25 cellular contexts compared by ENCODE assay signal in the genomic region with DNA sequence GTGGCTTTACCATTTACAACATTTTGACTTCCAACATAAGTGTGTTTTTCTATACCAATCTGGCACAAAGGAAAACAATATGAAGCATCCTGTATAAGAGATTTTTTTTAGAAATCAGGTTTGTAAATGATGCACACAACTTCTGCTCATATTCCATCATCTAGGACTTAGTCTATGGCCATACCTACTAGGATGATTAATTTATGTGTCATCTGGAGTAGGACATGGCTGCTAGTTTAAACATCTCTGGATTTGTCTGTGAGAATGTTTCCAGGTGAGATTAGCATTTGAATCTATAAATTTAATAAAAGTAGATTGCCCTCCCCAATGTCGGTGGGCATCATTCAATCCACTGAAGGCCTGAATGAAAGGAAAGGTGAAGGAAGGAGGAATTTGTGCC.
"Had no signal": no experiment of that assay in that cellular context is flagged by ENCODE, and none has a peak within 500 bp of the region (broad histone marks: within the 10 kb centered on the region; RNA-seq: fewer than 3 reads in every experiment).

No MANE protein-coding gene starts in this region.

- DNase-seq: occipital lobe; ovary; posterior cingulate gyrus; psoas muscle; right cardiac atrium; right lobe of liver; sigmoid colon; small intestine; stimulated activated CD4-positive, alpha-beta T cell treated with anti-CD3 and anti-CD28 coated beads, Interleukin-15, amount 100 ng/mL, for 24 hours; stimulated activated CD4-positive, alpha-beta T cell treated with anti-CD3 and anti-CD28 coated beads, Interleukin-2, amount 100 ng/mL, for 24 hours; stimulated activated CD4-positive, alpha-beta T cell treated with anti-CD3 and anti-CD28 coated beads, Interleukin-2, amount 100 ng/mL, for 48 hours; stimulated activated CD4-positive, alpha-beta T cell treated with anti-CD3 and anti-CD28 coated beads, Interleukin-4, amount 100 ng/mL, for 24 hours; stimulated activated naive B cell treated with anti-CD40 and anti-IgM and Interleukin-4, amounts not matched to agents 10 μg/mL and 1 μg/mL and 100 μg/mL, for 72 hours; stimulated activated naive CD4-positive, alpha-beta T cell treated with Interleukin-2 at 50 U/mL for 16 hours; stomach; thyroid gland; trophoblast cell; upper lobe of left lung had no signal

- H3K79me2 ChIP-seq: parathyroid adenoma had no signal

- H3K4me1 ChIP-seq: neural progenitor cell, parathyroid adenoma, psoas muscle, right lobe of liver, sigmoid colon, stomach, thyroid gland, tibial nerve, upper lobe of left lung, vagina had no signal

- H3K36me3 ChIP-seq: neural progenitor cell, ovary, right lobe of liver, sigmoid colon, stomach, thoracic aorta, thyroid gland, tibial nerve, upper lobe of left lung, vagina had no signal

- ATAC-seq: psoas muscle; right cardiac atrium; right lobe of liver; stimulated activated effector memory CD8-positive, alpha-beta T cell treated with anti-CD3 and anti-CD28 coated beads, Interleukin-12 subunit alpha, Interleukin-12 subunit beta, amount 100 ng/mL, for 72 hours; stimulated activated naive B cell treated with anti-CD40 and anti-IgM and Interleukin-4, amounts not matched to agents 10 μg/mL and 1 μg/mL and 100 μg/mL, for 72 hours had no signal

- H2AFZ ChIP-seq: neural progenitor cell, parathyroid adenoma had no signal

- FAIRE-seq: small intestine, urothelium cell line had no signal

- H3K9ac ChIP-seq: neural progenitor cell, parathyroid adenoma had no signal

- H3K4me3 ChIP-seq: neural progenitor cell, ovary, psoas muscle, right lobe of liver, sigmoid colon, stomach, thoracic aorta, thyroid gland, tibial nerve, upper lobe of left lung, vagina had no signal

- H3K4me2 ChIP-seq: neural progenitor cell had no signal

- H3K27ac ChIP-seq: neural progenitor cell, ovary, parathyroid adenoma, psoas muscle, right lobe of liver, sigmoid colon, stomach, thoracic aorta, thyroid gland, tibial nerve, upper lobe of left lung, vagina had no signal

- H3K9me3 ChIP-seq: ovary, psoas muscle, right lobe of liver, sigmoid colon, stomach, thoracic aorta, thyroid gland, tibial nerve, upper lobe of left lung, vagina had no signal

- H3K27me3 ChIP-seq: ovary, right lobe of liver, sigmoid colon, stomach, thyroid gland, tibial nerve, upper lobe of left lung, vagina had no signal
